In the genomic region with DNA sequence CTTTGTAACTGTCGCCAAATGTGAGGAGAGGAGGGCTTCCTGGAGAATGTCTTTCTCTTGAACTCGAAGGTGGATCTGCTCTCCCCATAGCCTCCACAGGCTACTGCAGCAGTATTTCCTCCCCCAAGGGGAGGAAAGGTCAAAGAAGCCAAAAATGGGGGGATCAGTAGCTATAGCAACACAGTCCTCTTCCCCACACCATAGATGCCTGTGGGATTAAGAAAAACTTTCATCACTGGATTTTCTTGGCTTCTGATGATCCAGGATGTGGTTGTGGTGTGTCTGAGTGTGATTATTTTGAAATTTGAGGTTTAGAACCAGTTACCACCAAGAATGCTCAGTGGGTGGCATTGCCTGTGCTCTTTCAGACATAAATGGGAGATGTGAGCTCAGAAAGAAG, we compare ENCODE assay signal across 9 cellular contexts.
DNase-seq lines count a peak whose midpoint lies in the region; ATAC-seq and TF ChIP-seq lines count a peak whose summit lies in the region.
"Had no signal": no experiment of that assay in that cellular context is flagged by ENCODE, and none has a peak within 500 bp of the region (broad histone marks: within the 10 kb centered on the region; RNA-seq: fewer than 3 reads in every experiment).

No MANE protein-coding gene starts in this region.

- BruUV-seq in Caco-2 (replicated peaks; lab: Mats Ljungman, UMichigan), result no TSS peak

- no peaks in the 10 kb centered on the region for H3K9me3 ChIP-seq in Karpas-422 (ENCODE audit: low read length)
- H3K9me3 ChIP-seq in body of pancreas, result no peaks in the 10 kb centered on the region
- H3K9me3 ChIP-seq in Caco-2, result no peaks in the 10 kb centered on the region; the same call in 1 of the 2 replicates
- no peaks in the 10 kb centered on the region for H3K9me3 ChIP-seq in lower lobe of right lung

- H3K4me1 Mint-ChIP-seq in Caco-2 (ENCODE audit: low read depth, unreplicated experiment), result no peaks in the 10 kb centered on the region

- no peaks in the 10 kb centered on the region for H3K36me3 ChIP-seq in Karpas-422 (ENCODE audit: insufficient read depth, low read length)
- no peaks in the 10 kb centered on the region for H3K36me3 ChIP-seq in body of pancreas (replicated peaks in 1 of 2; ENCODE audit: insufficient read depth in 1 of 2, low read depth in 2 of 2)
- H3K36me3 ChIP-seq in Caco-2 (ENCODE audit: control insufficient read depth, insufficient read depth, low read length), result no peaks in the 10 kb centered on the region
- H3K36me3 ChIP-seq in lower lobe of right lung, result no peaks in the 10 kb centered on the region

- peak; percentile 57 for ATAC-seq in GM19452 (IDR thresholded peaks at IDR 0.05; ENCODE audit: unreplicated experiment)
- no peak for ATAC-seq in body of pancreas
- no peak for ATAC-seq in lower lobe of right lung
- ATAC-seq: SK-N-SH treated with all-trans-retinoic acid at 6 μM for 48 hours had no signal

- H3K9ac ChIP-seq in Karpas-422 (ENCODE audit: low read length), result no peak overlapping the region

- H3K27me3 Mint-ChIP-seq in Caco-2 (ENCODE audit: insufficient read depth, unreplicated experiment), result peaks cover 5% of the 10 kb centered on the region

- H3K4me3 Mint-ChIP-seq in Caco-2 (ENCODE audit: unreplicated experiment), result no peak overlapping the region

- no peaks in the 10 kb centered on the region for H3K9me2 ChIP-seq in Karpas-422 (replicated peaks; ENCODE audit: insufficient read depth, low read length)

- DNase-seq in AG10803 (ENCODE audit: low read depth) (peak; percentile 87), Karpas-422 (no peak), cardiac fibroblast (ENCODE audit: low read depth in 2 of 2) (peak; percentile 31 to 78), body of pancreas (no peak), hypothalamus (lab: John Stamatoyannopoulos, UW) (no peak), Caco-2 (no peak), lower lobe of right lung (no peak)

- intact Hi-C loops in body of pancreas (cut with DNase I) (no loop called here), Caco-2 (cut with micrococcal nuclease; ENCODE audit: unreplicated experiment) (no loop called here), lower lobe of right lung (cut with DNase I) (no loop called here)

- TF ChIP-seq POLR2A in body of pancreas (IDR thresholded peaks at IDR 0.05), result no peak

- no peaks in the 10 kb centered on the region for H3K79me2 ChIP-seq in Karpas-422 (ENCODE audit: low read length)

- no peak for TF ChIP-seq CTCF in AG10803 (conservative IDR thresholded peaks at IDR 0.05; ENCODE audit: low read length)
- TF ChIP-seq CTCF in cardiac fibroblast (IDR thresholded peaks at IDR 0.05; ENCODE audit: low read depth, low read length), result no peak
- TF ChIP-seq CTCF in body of pancreas (IDR thresholded peaks at IDR 0.05), result no peak
- no peak for TF ChIP-seq CTCF in Caco-2 (IDR thresholded peaks at IDR 0.05; ENCODE audit: insufficient read depth in 1 of 2, low read depth in 1 of 2, low read length in 1 of 2, severe bottlenecking in 1 of 2, unreplicated experiment in 1 of 2)
- no peak for TF ChIP-seq CTCF in lower lobe of right lung (IDR thresholded peaks at IDR 0.05)

- H3K4me1 ChIP-seq in Karpas-422 (ENCODE audit: low read length) (peaks cover 73% of the 10 kb centered on the region), body of pancreas (no peaks in the 10 kb centered on the region), Caco-2 (no peaks in the 10 kb centered on the region), lower lobe of right lung (no peaks in the 10 kb centered on the region)

- H3K9me3 Mint-ChIP-seq in Caco-2 (ENCODE audit: unreplicated experiment), result no peaks in the 10 kb centered on the region

- no peaks in the 10 kb centered on the region for H4K20me1 ChIP-seq in Karpas-422 (ENCODE audit: insufficient read depth, low read depth, low read length)

- CTCF ChIA-PET in Caco-2 (lab: Charles Lee), result interaction anchor here (0.6 kb wide), 1 partner anchor 14 kb away, joined by 3 read pairs; no protein-coding TSS in a partner anchor

- H2AFZ ChIP-seq in Karpas-422 (ENCODE audit: low read length), result no peak overlapping the region

- no peaks in the 10 kb centered on the region for H3K36me3 Mint-ChIP-seq in Caco-2 (ENCODE audit: insufficient read depth, unreplicated experiment)

- H3K4me3 ChIP-seq in AG10803 (ENCODE audit: low read length) (no peak overlapping the region), Karpas-422 (ENCODE audit: low read length) (no peak overlapping the region), cardiac fibroblast (replicated peaks in 1 of 2; ENCODE audit: low read depth in 2 of 2, low read length in 2 of 2) (no peak overlapping the region), body of pancreas (no peak overlapping the region), Caco-2 (ENCODE audit: low read depth, low read length) (no peak overlapping the region), lower lobe of right lung (no peak overlapping the region)

- H3K27ac ChIP-seq in Karpas-422 (ENCODE audit: low read length) (peak overlapping the region; percentile 64; the same call in 1 of the 2 replicates), body of pancreas (no peak overlapping the region), lower lobe of right lung (no peak overlapping the region)

- WGBS in body of pancreas, 2 donors, result 45 to 46% methylated on average over 2 of the region's 2 CpGs

- H3K27ac Mint-ChIP-seq in Caco-2 (ENCODE audit: unreplicated experiment), result no peak overlapping the region

- POLR2A ChIA-PET in Caco-2 (lab: Charles Lee), result no interaction called here

- H3K4me2 ChIP-seq in Karpas-422 (ENCODE audit: low read depth, low read length, poor library complexity, severe bottlenecking), result no peak overlapping the region

- H3K27me3 ChIP-seq in Karpas-422 (ENCODE audit: low read length) (no peaks in the 10 kb centered on the region), body of pancreas (no peaks in the 10 kb centered on the region), Caco-2 (replicated peaks; ENCODE audit: control insufficient read depth, insufficient read depth, low read length) (no peaks in the 10 kb centered on the region), lower lobe of right lung (ENCODE audit: low read depth) (peaks cover 3% of the 10 kb centered on the region)

Comparison
In these comparisons a context has a peak if more than half of its experiments do, and no peak if none do; other contexts are left out.
1. DNase-seq: peak in AG10803 (single experiment) and cardiac fibroblast (2 of 2); none in Karpas-422 (single experiment), body of pancreas (0 of 4), hypothalamus (0 of 51), Caco-2 (0 of 2) and lower lobe of right lung (single experiment).